Comparison of ENCODE assay signal across 1 cellular context in the genomic region with DNA sequence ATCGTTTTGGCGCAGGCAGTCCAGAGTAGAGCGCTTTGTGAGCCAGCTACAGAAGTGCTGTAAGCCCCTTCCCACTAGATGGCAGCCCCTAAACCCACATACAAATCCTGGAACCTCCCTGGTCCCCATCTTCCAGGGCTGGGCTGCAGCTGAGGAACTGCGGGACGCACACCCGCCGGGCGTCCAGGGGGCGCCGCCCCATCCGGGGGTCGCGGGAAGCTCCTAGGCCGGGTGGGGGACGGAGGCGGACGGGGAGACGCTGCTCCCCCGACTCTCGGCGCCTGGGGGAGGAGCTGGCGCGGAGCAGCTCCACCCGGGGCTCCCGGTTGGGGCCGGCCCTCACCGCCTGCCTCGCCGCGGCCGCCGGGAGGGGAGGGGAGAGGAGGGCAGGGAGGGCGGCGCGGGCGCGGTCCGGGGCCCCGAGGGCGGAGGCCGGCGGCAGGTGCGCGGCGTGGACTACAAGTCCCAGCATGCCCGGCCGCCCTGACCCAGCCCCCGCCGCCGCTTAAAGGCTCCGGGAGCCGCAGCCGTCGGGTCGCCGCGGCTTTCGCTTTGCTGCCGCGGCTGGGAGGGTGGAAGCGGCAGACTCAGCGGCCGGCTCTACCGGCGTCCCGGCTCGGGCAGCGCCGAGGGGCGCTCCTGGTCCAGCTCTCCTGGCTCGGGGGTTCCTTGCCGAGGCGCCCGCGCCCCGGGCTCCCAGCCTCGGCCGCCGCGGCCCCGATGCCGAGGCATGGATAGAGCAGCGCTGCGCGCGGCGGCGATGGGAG.
A peak's percentile ranks its signal among the peaks of the same experiment; 100 is the strongest.
TF ChIP-seq lines count a peak whose summit lies in the region.

A gene (plus strand): TSS at position 535 of the 767 bp plus-strand sequence. CDS start 196 bp downstream, at position 731.

TF ChIP-seq in SK-N-SH, 30 proteins besides CTCF, POLR2A, EP300 and RAD21 (continued from another document):
- no peak for TF ChIP-seq YY1 (IDR thresholded peaks at IDR 0.05; ENCODE audit: low read depth)
- peak; percentile 28; the same call in 1 of the 2 replicates for TF ChIP-seq POLR2AphosphoS5 (IDR thresholded peaks at IDR 0.05; ENCODE audit: low read depth, low read length)
